1 cellular context compared by ENCODE assay signal in the genomic region with DNA sequence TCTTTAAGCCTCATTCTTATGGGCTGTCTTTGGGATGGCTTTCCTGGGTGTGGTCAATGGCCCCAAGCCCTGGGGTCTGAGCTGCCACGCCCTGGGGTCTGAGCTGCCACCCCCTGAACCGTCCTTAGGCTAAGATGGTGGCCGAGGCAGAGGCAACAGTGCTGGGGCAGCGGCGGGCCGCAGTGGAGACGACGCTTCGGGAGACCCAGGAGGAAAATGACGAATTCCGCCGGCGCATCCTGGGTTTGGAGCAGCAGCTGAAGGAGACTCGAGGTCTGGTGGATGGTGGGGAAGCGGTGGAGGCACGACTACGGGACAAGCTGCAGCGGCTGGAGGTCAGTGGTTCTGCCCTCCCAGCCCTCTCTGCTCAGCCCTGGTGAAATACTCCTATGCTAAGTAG.
TF ChIP-seq lines count a peak whose summit lies in the region.

No MANE protein-coding gene starts in this region.

TF ChIP-seq in K562, 482 proteins besides CTCF, POLR2A, EP300 and RAD21:
- TF ChIP-seq NONO (IDR thresholded peaks at IDR 0.05; ENCODE audit: low read depth in 2 of 2, low read length in 1 of 2) = no peak
- TF ChIP-seq TRIM28 (IDR thresholded peaks at IDR 0.05) = no peak
- TF ChIP-seq, protein P1, sequence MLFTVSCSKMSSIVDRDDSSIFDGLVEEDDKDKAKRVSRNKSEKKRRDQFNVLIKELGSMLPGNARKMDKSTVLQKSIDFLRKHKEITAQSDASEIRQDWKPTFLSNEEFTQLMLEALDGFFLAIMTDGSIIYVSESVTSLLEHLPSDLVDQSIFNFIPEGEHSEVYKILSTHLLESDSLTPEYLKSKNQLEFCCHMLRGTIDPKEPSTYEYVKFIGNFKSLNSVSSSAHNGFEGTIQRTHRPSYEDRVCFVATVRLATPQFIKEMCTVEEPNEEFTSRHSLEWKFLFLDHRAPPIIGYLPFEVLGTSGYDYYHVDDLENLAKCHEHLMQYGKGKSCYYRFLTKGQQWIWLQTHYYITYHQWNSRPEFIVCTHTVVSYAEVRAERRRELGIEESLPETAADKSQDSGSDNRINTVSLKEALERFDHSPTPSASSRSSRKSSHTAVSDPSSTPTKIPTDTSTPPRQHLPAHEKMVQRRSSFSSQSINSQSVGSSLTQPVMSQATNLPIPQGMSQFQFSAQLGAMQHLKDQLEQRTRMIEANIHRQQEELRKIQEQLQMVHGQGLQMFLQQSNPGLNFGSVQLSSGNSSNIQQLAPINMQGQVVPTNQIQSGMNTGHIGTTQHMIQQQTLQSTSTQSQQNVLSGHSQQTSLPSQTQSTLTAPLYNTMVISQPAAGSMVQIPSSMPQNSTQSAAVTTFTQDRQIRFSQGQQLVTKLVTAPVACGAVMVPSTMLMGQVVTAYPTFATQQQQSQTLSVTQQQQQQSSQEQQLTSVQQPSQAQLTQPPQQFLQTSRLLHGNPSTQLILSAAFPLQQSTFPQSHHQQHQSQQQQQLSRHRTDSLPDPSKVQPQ (CRISPR knock-in tag; IDR thresholded peaks at IDR 0.05; ENCODE audit: borderline replicate concordance) = no peak
- TF ChIP-seq ZNF445 (CRISPR knock-in tag; IDR thresholded peaks at IDR 0.05; ENCODE audit: low read depth) = no peak
- no peak for TF ChIP-seq ZNF274 (IDR thresholded peaks at IDR 0.05; ENCODE audit: borderline replicate concordance, low read depth, low read length)
- no peak for TF ChIP-seq CHD1 (IDR thresholded peaks at IDR 0.05; ENCODE audit: low read length)
- TF ChIP-seq ZBTB7A (IDR thresholded peaks at IDR 0.05; ENCODE audit: borderline replicate concordance, control insufficient read depth, low read depth, low read length) = no peak
- TF ChIP-seq SMARCB1 (IDR thresholded peaks at IDR 0.05; ENCODE audit: insufficient read length, low read depth) = no peak
- no peak for TF ChIP-seq ZC3H4 (CRISPR knock-in tag; IDR thresholded peaks at IDR 0.05; ENCODE audit: borderline replicate concordance)
- no peak for TF ChIP-seq PRMT5 (CRISPR knock-in tag; IDR thresholded peaks at IDR 0.05)
- TF ChIP-seq ETV6 (IDR thresholded peaks at IDR 0.05; ENCODE audit: borderline replicate concordance in 1 of 2, low read depth in 2 of 2, low read length in 1 of 2) = no peak
- TF ChIP-seq ETV6 (CRISPR knock-in tag; IDR thresholded peaks at IDR 0.05; ENCODE audit: borderline replicate concordance) = no peak
- TF ChIP-seq CBX3 (IDR thresholded peaks at IDR 0.05; ENCODE audit: borderline replicate concordance in 1 of 2, low read length in 2 of 2) = no peak
